Comparison of ENCODE assay signal across 8 cellular contexts in the genomic region with DNA sequence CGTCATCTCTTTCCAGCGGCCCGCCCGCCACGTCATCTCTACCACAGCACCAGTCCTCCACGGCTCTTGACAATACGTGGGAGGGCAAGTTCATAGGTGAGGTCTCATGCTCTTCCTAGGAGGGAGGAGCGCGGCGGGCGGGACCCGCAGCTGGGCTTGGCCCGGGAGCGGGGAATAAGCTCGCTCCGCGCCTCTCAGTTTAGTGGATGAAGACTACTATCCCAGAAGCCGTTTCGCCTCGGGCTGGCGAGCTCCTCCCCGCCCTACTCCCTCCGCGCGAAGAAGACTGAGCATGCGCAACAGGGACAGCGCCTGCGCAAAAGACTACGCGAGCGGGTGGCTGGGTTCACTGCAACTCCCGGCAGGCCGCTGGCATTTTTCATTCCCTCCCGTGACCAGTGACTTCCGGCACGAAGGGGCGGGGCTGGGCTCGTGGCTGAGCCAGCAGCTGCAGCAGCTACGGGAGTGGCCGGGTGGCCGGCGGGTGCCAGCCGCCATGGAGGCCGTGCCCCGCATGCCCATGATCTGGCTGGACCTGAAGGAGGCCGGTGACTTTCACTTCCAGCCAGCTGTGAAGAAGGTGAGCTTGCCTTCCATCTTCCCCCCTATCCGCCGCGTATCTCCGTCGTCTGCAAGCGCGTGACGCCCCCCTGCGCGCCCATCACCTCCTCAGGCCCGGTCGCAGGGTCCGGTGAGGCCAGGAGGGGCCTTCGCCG. TPM values are rescaled to one million over a fixed set of nuclear protein-coding genes. Genes with fewer than 3 reads are reported as not detected.
DNase-seq lines count a peak whose midpoint lies in the region; ATAC-seq and TF ChIP-seq lines count a peak whose summit lies in the region.

Gene PTPN23, plus strand, starts transcription at position 421 of the 716 bp plus-strand sequence. Its CDS starts 76 bp downstream, at position 497.

- H3K4me3 Mint-ChIP-seq in activated CD4-positive, alpha-beta memory T cell treated with anti-CD3 and anti-CD28 coated beads for 36 hours, result peak within 1 kb of the TSS; percentile 99

- POLR2A ChIA-PET in activated CD4-positive, alpha-beta memory T cell treated with anti-CD3 and anti-CD28 coated beads for 36 hours (lab: Charles Lee), result interaction anchor here (0.5 to 1.8 kb wide), 15 partner anchors 18 to 535 kb away, joined by 3 to 10 read pairs (median 4); partner anchors contain the start of genes KIF9, KLHL18, NBEAL2 and SCAP

- ATAC-seq in GM19438 (IDR thresholded peaks at IDR 0.05; ENCODE audit: low read depth, unreplicated experiment), result peak; percentile 70
- peak; percentile 67 for ATAC-seq in HG03575 (IDR thresholded peaks at IDR 0.05; ENCODE audit: extremely low read depth, insufficient number of reproducible peaks, low FRiP score, unreplicated experiment)

- H3K9ac ChIP-seq in liver (ENCODE audit: low read depth in 1 of 2, low read length in 2 of 2), result peak within 1 kb of the TSS; percentile 58 to 96

- H3K27me3 ChIP-seq in liver (ENCODE audit: control insufficient read depth in 4 of 4, insufficient read depth in 4 of 4, low read length in 3 of 4), result no peaks in the 10 kb centered on the region

- H3K9me3 ChIP-seq in liver (ENCODE audit: control insufficient read depth in 4 of 4, low read length in 3 of 4), result no peaks in the 10 kb centered on the region

- intact Hi-C loops in activated CD4-positive, alpha-beta memory T cell treated with anti-CD3 and anti-CD28 coated beads for 36 hours (cut with micrococcal nuclease), result loop anchor here (1.0 to 5.0 kb wide), 6 partner anchors 98 to 707 kb away; partner anchors contain the start of genes CCDC12, KIF9, KLHL18 and SETD2

- H3K9me3 Mint-ChIP-seq in activated CD4-positive, alpha-beta memory T cell treated with anti-CD3 and anti-CD28 coated beads for 36 hours, result no peaks in the 10 kb centered on the region

- no peaks in the 10 kb centered on the region for H3K27me3 Mint-ChIP-seq in activated CD4-positive, alpha-beta memory T cell treated with anti-CD3 and anti-CD28 coated beads for 36 hours

- H3K4me3 ChIP-seq in liver (ENCODE audit: low read depth in 1 of 3, low read length in 3 of 3), result peak within 1 kb of the TSS; percentile 72 to 98 (median 88)

- peak within 1 kb of the TSS; percentile 98 for H3K27ac Mint-ChIP-seq in activated CD4-positive, alpha-beta memory T cell treated with anti-CD3 and anti-CD28 coated beads for 36 hours

- H3K4me1 ChIP-seq in liver (ENCODE audit: control insufficient read depth in 4 of 4, insufficient read depth in 4 of 4, low read length in 3 of 4), result peaks cover 9 to 27% (median 18%) of the 10 kb centered on the region in 4 donors

- no peaks in the 10 kb centered on the region for H3K36me3 ChIP-seq in liver (ENCODE audit: control insufficient read depth in 4 of 4, insufficient read depth in 3 of 4, low read depth in 1 of 4, low read length in 3 of 4)

- peaks cover 3% of the 10 kb centered on the region for H3K36me3 Mint-ChIP-seq in activated CD4-positive, alpha-beta memory T cell treated with anti-CD3 and anti-CD28 coated beads for 36 hours

- CTCF ChIA-PET in activated CD4-positive, alpha-beta memory T cell treated with anti-CD3 and anti-CD28 coated beads for 36 hours (lab: Charles Lee), result interaction anchor here (0.6 to 1.9 kb wide), 6 partner anchors 10 to 458 kb away, joined by 3 to 14 read pairs (median 6); partner anchors contain the start of gene SCAP

- peaks cover 47% of the 10 kb centered on the region for H3K4me1 Mint-ChIP-seq in activated CD4-positive, alpha-beta memory T cell treated with anti-CD3 and anti-CD28 coated beads for 36 hours (ENCODE audit: low read depth)

- TF ChIP-seq RAD21 in liver (IDR thresholded peaks at IDR 0.05), result peak; percentile 31 to 47

- DNase-seq in CD1c-positive myeloid dendritic cell (ENCODE audit: extremely low spot score) (peak; percentile 100), NCI-H82 treated with DMSO at 0.1 percent for 48 hours (lab: John Stamatoyannopoulos, UW; ENCODE audit: unreplicated experiment) (peak; percentile 97), dermis microvascular lymphatic vessel endothelial cell (ENCODE audit: low read depth in 2 of 2) (peak; percentile 98 to 99)
- DNase-seq in activated CD4-positive, alpha-beta memory T cell treated with anti-CD3 and anti-CD28 coated beads for 36 hours, result peak; percentile 99
- DNase-seq in stimulated activated CD4-positive, alpha-beta T cell treated with anti-CD3 and anti-CD28 coated beads, Interleukin-4, amount 100 ng/mL, for 24 hours, result peak; percentile 99

- peak within 1 kb of the TSS; percentile 95 to 97 for H3K27ac ChIP-seq in liver (ENCODE audit: low read depth in 1 of 2, low read length in 2 of 2)

- WGBS in liver, result under 1% methylated on average over 61 of the region's 61 CpGs

- TF ChIP-seq CTCF in liver (IDR thresholded peaks at IDR 0.05; ENCODE audit: low read depth, low read length, missing input control), result no peak

TF ChIP-seq in liver, 16 proteins besides CTCF, POLR2A, EP300 and RAD21:
- TF ChIP-seq EGR1 (IDR thresholded peaks at IDR 0.05; ENCODE audit: low read depth in 2 of 2) (peak; percentile 66 to 81), SP1 (IDR thresholded peaks at IDR 0.05) (peak; percentile 83), MAX (IDR thresholded peaks at IDR 0.05) (peak; percentile 88), GABPA (IDR thresholded peaks at IDR 0.05 in 1 of 2, conservative IDR thresholded peaks at IDR 0.05 in 1 of 2) (peak; percentile 52 to 91), JUND (IDR thresholded peaks at IDR 0.05) (peak in 1 of 2 donors; percentile 56), FOXA2 (IDR thresholded peaks at IDR 0.05) (no peak), HNF4A (conservative IDR thresholded peaks at IDR 0.05) (peak; percentile 48 to 56), TAF1 (conservative IDR thresholded peaks at IDR 0.05) (peak; percentile 95), FOXA1 (IDR thresholded peaks at IDR 0.05) (no peak), RXRA (IDR thresholded peaks at IDR 0.05) (peak; percentile 73 to 74), NR2F2 (IDR thresholded peaks at IDR 0.05) (peak; percentile 44), YY1 (IDR thresholded peaks at IDR 0.05) (peak; percentile 91), HNF4G (IDR thresholded peaks at IDR 0.05) (peak; percentile 10)
- TF ChIP-seq, protein P1, sequence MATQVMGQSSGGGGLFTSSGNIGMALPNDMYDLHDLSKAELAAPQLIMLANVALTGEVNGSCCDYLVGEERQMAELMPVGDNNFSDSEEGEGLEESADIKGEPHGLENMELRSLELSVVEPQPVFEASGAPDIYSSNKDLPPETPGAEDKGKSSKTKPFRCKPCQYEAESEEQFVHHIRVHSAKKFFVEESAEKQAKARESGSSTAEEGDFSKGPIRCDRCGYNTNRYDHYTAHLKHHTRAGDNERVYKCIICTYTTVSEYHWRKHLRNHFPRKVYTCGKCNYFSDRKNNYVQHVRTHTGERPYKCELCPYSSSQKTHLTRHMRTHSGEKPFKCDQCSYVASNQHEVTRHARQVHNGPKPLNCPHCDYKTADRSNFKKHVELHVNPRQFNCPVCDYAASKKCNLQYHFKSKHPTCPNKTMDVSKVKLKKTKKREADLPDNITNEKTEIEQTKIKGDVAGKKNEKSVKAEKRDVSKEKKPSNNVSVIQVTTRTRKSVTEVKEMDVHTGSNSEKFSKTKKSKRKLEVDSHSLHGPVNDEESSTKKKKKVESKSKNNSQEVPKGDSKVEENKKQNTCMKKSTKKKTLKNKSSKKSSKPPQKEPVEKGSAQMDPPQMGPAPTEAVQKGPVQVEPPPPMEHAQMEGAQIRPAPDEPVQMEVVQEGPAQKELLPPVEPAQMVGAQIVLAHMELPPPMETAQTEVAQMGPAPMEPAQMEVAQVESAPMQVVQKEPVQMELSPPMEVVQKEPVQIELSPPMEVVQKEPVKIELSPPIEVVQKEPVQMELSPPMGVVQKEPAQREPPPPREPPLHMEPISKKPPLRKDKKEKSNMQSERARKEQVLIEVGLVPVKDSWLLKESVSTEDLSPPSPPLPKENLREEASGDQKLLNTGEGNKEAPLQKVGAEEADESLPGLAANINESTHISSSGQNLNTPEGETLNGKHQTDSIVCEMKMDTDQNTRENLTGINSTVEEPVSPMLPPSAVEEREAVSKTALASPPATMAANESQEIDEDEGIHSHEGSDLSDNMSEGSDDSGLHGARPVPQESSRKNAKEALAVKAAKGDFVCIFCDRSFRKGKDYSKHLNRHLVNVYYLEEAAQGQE (IDR thresholded peaks at IDR 0.05), result peak; percentile 93
- TF ChIP-seq, protein P2, sequence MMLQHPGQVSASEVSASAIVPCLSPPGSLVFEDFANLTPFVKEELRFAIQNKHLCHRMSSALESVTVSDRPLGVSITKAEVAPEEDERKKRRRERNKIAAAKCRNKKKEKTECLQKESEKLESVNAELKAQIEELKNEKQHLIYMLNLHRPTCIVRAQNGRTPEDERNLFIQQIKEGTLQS (IDR thresholded peaks at IDR 0.05), result no peak
- TF ChIP-seq, protein P3, sequence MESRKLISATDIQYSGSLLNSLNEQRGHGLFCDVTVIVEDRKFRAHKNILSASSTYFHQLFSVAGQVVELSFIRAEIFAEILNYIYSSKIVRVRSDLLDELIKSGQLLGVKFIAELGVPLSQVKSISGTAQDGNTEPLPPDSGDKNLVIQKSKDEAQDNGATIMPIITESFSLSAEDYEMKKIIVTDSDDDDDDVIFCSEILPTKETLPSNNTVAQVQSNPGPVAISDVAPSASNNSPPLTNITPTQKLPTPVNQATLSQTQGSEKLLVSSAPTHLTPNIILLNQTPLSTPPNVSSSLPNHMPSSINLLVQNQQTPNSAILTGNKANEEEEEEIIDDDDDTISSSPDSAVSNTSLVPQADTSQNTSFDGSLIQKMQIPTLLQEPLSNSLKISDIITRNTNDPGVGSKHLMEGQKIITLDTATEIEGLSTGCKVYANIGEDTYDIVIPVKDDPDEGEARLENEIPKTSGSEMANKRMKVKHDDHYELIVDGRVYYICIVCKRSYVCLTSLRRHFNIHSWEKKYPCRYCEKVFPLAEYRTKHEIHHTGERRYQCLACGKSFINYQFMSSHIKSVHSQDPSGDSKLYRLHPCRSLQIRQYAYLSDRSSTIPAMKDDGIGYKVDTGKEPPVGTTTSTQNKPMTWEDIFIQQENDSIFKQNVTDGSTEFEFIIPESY (IDR thresholded peaks at IDR 0.05), result peak; percentile 95

RNA-seq across cellular contexts. Expression of gene PTPN23, which starts in this region (rescaled TPM):
- 10 to 100 TPM; 27.9 to 29.7 TPM for total RNA-seq in activated CD4-positive, alpha-beta memory T cell treated with anti-CD3 and anti-CD28 coated beads for 36 hours
- total RNA-seq in dermis microvascular lymphatic vessel endothelial cell (9.5 and 21.9 TPM in 2 replicates), liver (10 to 100 TPM; 10.6 to 84.4 TPM)
- polyA plus RNA-seq in liver, result 10 to 100 TPM in 1 of 2 donors, 1 to 10 TPM in 1; 3.8 to 12.4 TPM

Comparison
In these comparisons a context has a peak if more than half of its experiments do, and no peak if none do; other contexts are left out.
1. Peak in every context shown above with its lines: DNase-seq, ATAC-seq, H3K4me3 ChIP-seq and H3K27ac ChIP-seq.